ENCODE assay signal across 1 cellular context in the genomic region with DNA sequence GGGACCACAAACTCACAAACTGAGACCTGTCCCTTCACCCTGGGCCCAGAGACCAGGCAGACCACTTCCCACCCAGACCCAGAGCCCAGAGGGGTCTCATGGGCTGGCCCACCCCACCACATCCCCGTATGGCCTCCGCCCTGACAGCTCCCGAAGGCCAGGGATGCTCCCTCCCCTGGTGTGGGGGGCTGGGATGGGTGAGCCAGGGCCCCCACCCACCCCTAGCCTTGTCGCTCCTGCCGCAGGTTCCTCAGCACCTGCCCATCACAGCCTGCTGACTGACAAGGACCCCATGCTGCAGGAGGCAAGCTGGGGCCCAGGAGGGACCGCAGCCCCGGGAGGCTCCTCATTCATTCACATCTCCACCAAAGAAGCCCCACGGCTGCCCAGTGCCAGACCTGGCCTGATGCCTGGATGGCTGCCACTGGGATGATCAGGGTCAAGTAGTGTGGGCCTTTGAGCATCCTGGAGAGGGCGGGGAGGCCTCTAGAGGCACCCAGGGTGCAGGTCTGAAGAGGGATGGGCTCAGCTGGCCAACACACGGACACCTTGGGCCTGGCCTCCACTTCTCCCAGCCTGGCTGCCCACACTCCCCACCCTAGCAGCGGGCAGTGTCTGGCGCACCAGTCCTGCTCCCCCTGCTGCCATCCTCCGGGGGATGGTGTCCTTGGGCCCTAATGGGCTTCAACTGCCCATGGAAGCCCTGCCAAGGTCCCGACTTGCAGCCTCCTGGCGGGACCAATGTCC.
TF ChIP-seq lines count a peak whose summit lies in the region.

No MANE protein-coding gene starts in this region.

TF ChIP-seq in HepG2, 621 proteins besides CTCF, POLR2A, EP300 and RAD21:
- no peak for TF ChIP-seq SMARCE1 (IDR thresholded peaks at IDR 0.05; ENCODE audit: borderline replicate concordance)
